Comparison of ENCODE assay signal across 26 cellular contexts in the genomic region with DNA sequence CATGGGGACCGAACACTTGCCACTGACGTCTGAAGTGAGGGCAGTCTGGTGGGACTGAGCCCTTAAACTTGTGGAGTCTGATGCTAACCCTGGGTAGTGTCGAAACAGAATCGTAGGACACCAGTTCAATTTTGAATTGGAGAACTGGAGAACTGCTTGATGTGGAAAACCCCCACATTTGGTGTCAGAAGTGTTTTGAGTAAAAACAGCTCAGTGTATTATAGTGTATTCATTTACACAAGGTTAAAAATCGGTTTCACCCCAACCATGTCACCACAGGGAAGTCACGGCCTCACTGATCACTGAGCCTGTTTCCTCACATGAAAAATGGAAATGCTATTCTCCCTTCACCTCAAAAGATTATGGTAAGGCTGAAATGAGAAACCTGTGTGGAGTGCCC. TPM values are rescaled to one million over a fixed set of nuclear protein-coding genes. Genes with fewer than 3 reads are reported as not detected.
DNase-seq lines count a peak whose midpoint lies in the region; ATAC-seq and TF ChIP-seq lines count a peak whose summit lies in the region.
"Had no signal": no experiment of that assay in that cellular context is flagged by ENCODE, and none has a peak within 500 bp of the region (broad histone marks: within the 10 kb centered on the region; RNA-seq: fewer than 3 reads in every experiment).

No MANE protein-coding gene starts in this region.

- no peak overlapping the region for H2AFZ ChIP-seq in PC-9

- peaks cover 0 to 3% of the 10 kb centered on the region in 2 donors for H3K36me3 Mint-ChIP-seq in activated T-cell treated with anti-CD3 and anti-CD28 coated beads, Interleukin-2, amount 50 U/mL, for 72 hours (ENCODE audit: insufficient read depth in 2 of 2)
- peaks cover 20% of the 10 kb centered on the region for H3K36me3 Mint-ChIP-seq in stimulated activated effector memory CD8-positive, alpha-beta T cell treated with anti-CD3 and anti-CD28 coated beads, Interleukin-12 subunit alpha, Interleukin-12 subunit beta, amount 100 ng/mL, for 72 hours
- H3K36me3 Mint-ChIP-seq: IgD-negative memory B cell had no signal

- H3K36me3 ChIP-seq in HUES6 (ENCODE audit: control insufficient read depth, insufficient read depth, low read length) (peaks cover 47% of the 10 kb centered on the region), PC-9 (ENCODE audit: low read depth) (peaks cover 8% of the 10 kb centered on the region; the same call in 1 of the 2 replicates)

- no peaks in the 10 kb centered on the region for H3K9me2 ChIP-seq in PC-9 (ENCODE audit: insufficient read depth)

- H3K4me2 ChIP-seq in PC-9 = no peak overlapping the region

- no peaks in the 10 kb centered on the region for H4K20me1 ChIP-seq in PC-9 (ENCODE audit: insufficient read depth)

- no peaks in the 10 kb centered on the region for H3K9me3 Mint-ChIP-seq in activated T-cell treated with anti-CD3 and anti-CD28 coated beads, Interleukin-2, amount 50 U/mL, for 72 hours
- H3K9me3 Mint-ChIP-seq in stimulated activated effector memory CD8-positive, alpha-beta T cell treated with anti-CD3 and anti-CD28 coated beads, Interleukin-12 subunit alpha, Interleukin-12 subunit beta, amount 100 ng/mL, for 72 hours = no peaks in the 10 kb centered on the region
- H3K9me3 Mint-ChIP-seq: activated naive CD8-positive, alpha-beta T cell treated with anti-CD3 and anti-CD28 coated beads, Interleukin-2, amount 10 ng/mL, durations not matched to agents 7 days and 5 days; CD8-positive, alpha-beta T cell; IgD-negative memory B cell; type B pancreatic cell had no signal

- peak; percentile 34 to 73 for ATAC-seq in activated T-cell treated with anti-CD3 and anti-CD28 coated beads, Interleukin-2, amount 50 U/mL, for 72 hours (replicated peaks in 1 of 2)
- ATAC-seq in HG02642 (IDR thresholded peaks at IDR 0.05; ENCODE audit: poor library complexity, unreplicated experiment) = peak; percentile 78
- peak; percentile 82 for ATAC-seq in stimulated activated effector memory CD8-positive, alpha-beta T cell treated with anti-CD3 and anti-CD28 coated beads, Interleukin-12 subunit alpha, Interleukin-12 subunit beta, amount 100 ng/mL, for 72 hours
- ATAC-seq: CD8-positive, alpha-beta T cell had no signal

- no peak overlapping the region for H3K27ac Mint-ChIP-seq in activated T-cell treated with anti-CD3 and anti-CD28 coated beads, Interleukin-2, amount 50 U/mL, for 72 hours
- no peak overlapping the region for H3K27ac Mint-ChIP-seq in stimulated activated effector memory CD8-positive, alpha-beta T cell treated with anti-CD3 and anti-CD28 coated beads, Interleukin-12 subunit alpha, Interleukin-12 subunit beta, amount 100 ng/mL, for 72 hours
- H3K27ac Mint-ChIP-seq: activated naive CD8-positive, alpha-beta T cell treated with anti-CD3 and anti-CD28 coated beads, Interleukin-2, amount 10 ng/mL, durations not matched to agents 7 days and 5 days; IgD-negative memory B cell; type B pancreatic cell had no signal

- H3K9me3 ChIP-seq in HUES6 (ENCODE audit: control insufficient read depth, insufficient read depth, low read depth, low read length) = peaks cover 5% of the 10 kb centered on the region; the same call in 1 of the 2 replicates
- no peaks in the 10 kb centered on the region for H3K9me3 ChIP-seq in PC-9 (ENCODE audit: insufficient read depth, low read depth)

- H3F3A ChIP-seq in PC-9 (ENCODE audit: insufficient read depth, low read depth) = no peaks in the 10 kb centered on the region

- H3K4me1 Mint-ChIP-seq in activated T-cell treated with anti-CD3 and anti-CD28 coated beads, Interleukin-2, amount 50 U/mL, for 72 hours (ENCODE audit: low read depth) = no peaks in the 10 kb centered on the region
- H3K4me1 Mint-ChIP-seq in stimulated activated effector memory CD8-positive, alpha-beta T cell treated with anti-CD3 and anti-CD28 coated beads, Interleukin-12 subunit alpha, Interleukin-12 subunit beta, amount 100 ng/mL, for 72 hours = no peaks in the 10 kb centered on the region
- H3K4me1 Mint-ChIP-seq: activated naive CD8-positive, alpha-beta T cell treated with anti-CD3 and anti-CD28 coated beads, Interleukin-2, amount 10 ng/mL, durations not matched to agents 7 days and 5 days had no signal

- H3K27me3 Mint-ChIP-seq in activated T-cell treated with anti-CD3 and anti-CD28 coated beads, Interleukin-2, amount 50 U/mL, for 72 hours (ENCODE audit: low read depth) = peaks cover 5% of the 10 kb centered on the region
- H3K27me3 Mint-ChIP-seq: activated naive CD8-positive, alpha-beta T cell treated with anti-CD3 and anti-CD28 coated beads, Interleukin-2, amount 10 ng/mL, durations not matched to agents 7 days and 5 days; IgD-negative memory B cell; type B pancreatic cell had no signal

- H3K27me3 ChIP-seq in HUES6 (ENCODE audit: control insufficient read depth, insufficient read depth, low read length) (no peaks in the 10 kb centered on the region), PC-9 (ENCODE audit: insufficient read depth, low read depth) (no peaks in the 10 kb centered on the region)

- H3K4me1 ChIP-seq in HUES6 (ENCODE audit: control insufficient read depth, insufficient read depth, low read length) (peaks cover 25% of the 10 kb centered on the region), PC-9 (replicated peaks; ENCODE audit: insufficient read depth) (no peaks in the 10 kb centered on the region)

- CTCF ChIA-PET in PC-9 (lab: Charles Lee) = no interaction called here

- H3K4me3 ChIP-seq in HUES6 (ENCODE audit: low read depth, low read length) (peak overlapping the region; percentile 29; the same call in 1 of the 2 replicates), PC-9 (no peak overlapping the region)
- H3K4me3 ChIP-seq: dorsolateral prefrontal cortex had no signal

- no peak overlapping the region for H3K4me3 Mint-ChIP-seq in activated T-cell treated with anti-CD3 and anti-CD28 coated beads, Interleukin-2, amount 50 U/mL, for 72 hours
- H3K4me3 Mint-ChIP-seq in stimulated activated effector memory CD8-positive, alpha-beta T cell treated with anti-CD3 and anti-CD28 coated beads, Interleukin-12 subunit alpha, Interleukin-12 subunit beta, amount 100 ng/mL, for 72 hours = no peak overlapping the region
- H3K4me3 Mint-ChIP-seq: activated naive CD8-positive, alpha-beta T cell treated with anti-CD3 and anti-CD28 coated beads, Interleukin-2, amount 10 ng/mL, durations not matched to agents 7 days and 5 days; CD8-positive, alpha-beta T cell; IgD-negative memory B cell; type B pancreatic cell had no signal

- DNase-seq in activated T-cell treated with anti-CD3 and anti-CD28 coated beads, Interleukin-2, amount 50 U/mL, for 72 hours = no peak
- DNase-seq in activated T-cell treated with anti-CD3 and anti-CD28 coated beads, Interleukin-2, amount 50 U/mL, for 1 hour = no peak
- no peak for DNase-seq in stimulated activated effector memory CD8-positive, alpha-beta T cell treated with anti-CD3 and anti-CD28 coated beads, Interleukin-12 subunit alpha, Interleukin-12 subunit beta, amount 100 ng/mL, for 72 hours (ENCODE audit: low spot score in 2 of 2)
- DNase-seq in germinal center (ENCODE audit: low spot score) (no peak), dermis blood vessel endothelial cell (no peak), PC-9 (no peak)
- DNase-seq: 8988T; activated CD4-positive, alpha-beta T cell treated with anti-CD3 and anti-CD28 coated beads, Interleukin-2, amount 50 U/mL, for 48 hours; activated CD8-positive, alpha-beta memory T cell treated with anti-CD3 and anti-CD28 coated beads, Interleukin-2, amount 50 U/mL, for 48 hours; activated effector memory CD4-positive, alpha-beta T cell treated with Interleukin-2 at 50 U/mL for 16 hours; activated naive CD8-positive, alpha-beta T cell treated with anti-CD3 and anti-CD28 coated beads, Interleukin-2, amount 10 ng/mL, durations not matched to agents 7 days and 5 days; AML-193; CD8-positive, alpha-beta T cell; DMS153; dorsolateral prefrontal cortex; NCI-H1092 treated with DMSO at 0.1 percent for 48 hours; NCI-H2029 treated with DMSO at 0.1 percent for 48 hours; NCI-H446 treated with DMSO at 0.1 percent for 48 hours; nucleus accumbens; OCI-M1; Right ventricle myocardium superior; T-helper 9 cell had no signal

- no peaks in the 10 kb centered on the region for H3K79me2 ChIP-seq in PC-9 (ENCODE audit: low read depth)

- TF ChIP-seq CTCF in PC-9 (conservative IDR thresholded peaks at IDR 0.05) = no peak

- POLR2A ChIA-PET in PC-9 (lab: Charles Lee; ENCODE audit: unreplicated experiment) = no interaction called here

- H3K27ac ChIP-seq in HUES6 (ENCODE audit: low read depth, low read length) (no peak overlapping the region), PC-9 (no peak overlapping the region)
- H3K27ac ChIP-seq: dorsolateral prefrontal cortex had no signal

- BruUV-seq in PC-9 (replicated peaks; lab: Mats Ljungman, UMichigan) = no TSS peak

- intact Hi-C loops in PC-9 (cut with micrococcal nuclease; ENCODE audit: unreplicated experiment) = no loop called here

- no peak overlapping the region for H3K9ac ChIP-seq in HUES6 (ENCODE audit: low read length)

RNA-seq across cellular contexts. Expression of a gene that starts 21.9 kb away (rescaled TPM):
- total RNA-seq in activated T-cell treated with anti-CD3 and anti-CD28 coated beads, Interleukin-2, amount 50 U/mL, for 72 hours = 1 to 10 TPM; 4.7 to 6.2 TPM
- total RNA-seq in dermis blood vessel endothelial cell (9.3 and 12.4 TPM in 2 replicates), PC-9 (2021) (5.8 and 9.7 TPM in 2 replicates)

RNA-seq across cellular contexts. Expression of a gene that starts 35.4 kb away (rescaled TPM):
- 1 to 10 TPM; 5.4 to 6.5 TPM for total RNA-seq in activated T-cell treated with anti-CD3 and anti-CD28 coated beads, Interleukin-2, amount 50 U/mL, for 72 hours
- 2.4 and 9.4 TPM in 2 replicates for total RNA-seq in dermis blood vessel endothelial cell
- total RNA-seq in PC-9 (2021) = 6.5 and 10.0 TPM in 2 replicates
